ENCODE assay signal across 8 cellular contexts in genomic region chr12:88946377-88946997, GRCh38.
A peak's percentile ranks its signal among the peaks of the same experiment; 100 is the strongest.
DNase-seq lines count a peak whose midpoint lies in the region; ATAC-seq and TF ChIP-seq lines count a peak whose summit lies in the region.

No MANE protein-coding gene starts in this region.

- no peaks in the 10 kb centered on the region for H3K9me3 ChIP-seq in body of pancreas
- no peaks in the 10 kb centered on the region for H3K9me3 ChIP-seq in neuron (ENCODE audit: low read length)

- no peaks in the 10 kb centered on the region for H3K36me3 ChIP-seq in body of pancreas (replicated peaks in 1 of 2; ENCODE audit: insufficient read depth in 1 of 2, low read depth in 2 of 2)
- H3K36me3 ChIP-seq in neuron (ENCODE audit: insufficient read depth, low read length), result no peaks in the 10 kb centered on the region

- no peak overlapping the region for H3K27ac ChIP-seq in body of pancreas

- TF ChIP-seq CTCF in body of pancreas (IDR thresholded peaks at IDR 0.05), result no peak

- intact Hi-C loops in body of pancreas (cut with DNase I), result no loop called here

- peak; percentile 72 for ATAC-seq in GM18519 (IDR thresholded peaks at IDR 0.05; ENCODE audit: low FRiP score, unreplicated experiment)
- peak; percentile 72 for ATAC-seq in HG03469 (IDR thresholded peaks at IDR 0.05; ENCODE audit: unreplicated experiment)
- peak; percentile 45 for ATAC-seq in body of pancreas
- no peak for ATAC-seq in GM21529 (IDR thresholded peaks at IDR 0.05; ENCODE audit: unreplicated experiment)

- H3K4me1 ChIP-seq in body of pancreas (no peaks in the 10 kb centered on the region), neuron (ENCODE audit: insufficient read depth, low read length) (peaks cover under 1% of the 10 kb centered on the region)

- 61 to 71% methylated on average over 5 of the region's 5 CpGs for WGBS in body of pancreas, 2 donors

- no peak for TF ChIP-seq POLR2A in body of pancreas (IDR thresholded peaks at IDR 0.05)

- H3K27me3 ChIP-seq in body of pancreas (no peaks in the 10 kb centered on the region), neuron (ENCODE audit: insufficient read depth, low read length) (no peaks in the 10 kb centered on the region)

- DNase-seq in body of pancreas (no peak), NCI-H510A treated with DMSO at 0.1 percent for 48 hours (lab: John Stamatoyannopoulos, UW) (no peak), activated T-cell treated with anti-CD3 and anti-CD28 coated beads for 4 hours (no peak)
- no peak for DNase-seq in stimulated activated CD4-positive, alpha-beta T cell treated with anti-CD3 and anti-CD28 coated beads, Interleukin-4, amount 100 ng/mL, for 4 hours

- no peak overlapping the region for H3K4me3 ChIP-seq in body of pancreas
- no peak overlapping the region for H3K4me3 ChIP-seq in neuron (ENCODE audit: low read length)

- peak overlapping the region; percentile 43 for H2AFZ ChIP-seq in neuron (ENCODE audit: low read depth, low read length)
